ENCODE assay signal across 1 cellular context in the genomic region with DNA sequence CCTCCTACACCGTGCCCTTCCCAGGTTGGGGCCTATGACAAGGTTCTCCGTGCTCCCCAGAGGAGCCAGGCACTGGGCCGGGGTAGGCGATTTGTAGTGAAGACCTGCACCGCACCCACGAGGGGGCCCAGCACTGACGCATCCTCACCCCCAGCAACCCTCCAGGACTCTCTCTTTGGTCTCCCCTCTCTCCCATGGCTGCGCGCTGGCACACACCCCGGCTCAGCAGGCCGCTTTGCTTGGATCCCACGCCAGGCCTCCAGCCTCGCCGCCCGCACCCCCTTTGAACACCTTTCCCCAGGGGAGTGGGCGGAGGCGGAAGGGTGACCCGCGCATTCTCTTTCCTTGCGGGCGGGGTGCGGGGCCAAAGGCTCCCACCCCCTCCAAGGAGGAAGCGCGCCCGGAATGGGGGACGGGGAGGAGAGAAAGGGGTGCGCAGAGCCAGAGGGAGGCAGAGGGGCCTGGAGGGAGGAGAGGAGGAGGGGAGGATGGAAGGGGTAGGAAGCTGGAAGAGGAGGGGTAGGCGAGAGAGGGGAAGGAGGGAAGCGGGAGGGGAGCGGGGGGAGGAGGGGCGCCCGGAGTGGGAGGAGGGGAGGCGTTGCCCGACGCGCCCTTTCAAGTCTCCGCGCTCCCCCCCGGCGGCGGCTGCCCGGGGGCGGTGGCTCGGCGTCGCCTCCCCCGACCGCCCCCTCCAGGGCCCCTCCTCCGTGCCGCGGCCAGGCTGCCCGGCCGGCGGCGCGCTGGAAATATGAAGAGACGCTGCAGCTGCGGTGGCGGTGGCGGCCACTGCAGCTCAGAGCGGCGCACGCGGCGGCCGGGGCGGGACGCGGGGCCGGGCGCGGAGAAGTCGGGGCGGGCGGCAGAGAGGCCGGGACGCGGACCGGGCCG.
TF ChIP-seq lines count a peak whose summit lies in the region.

A gene (plus strand): TSS at position 751 of the 888 bp plus-strand sequence. CDS start 347 bp downstream, outside the sequence.

TF ChIP-seq in HepG2, 621 proteins besides CTCF, POLR2A, EP300 and RAD21 (continued from another document and continues in another):
- TF ChIP-seq ISX (CRISPR knock-in tag; conservative IDR thresholded peaks at IDR 0.05) (no peak), GABPB1 (CRISPR knock-in tag; IDR thresholded peaks at IDR 0.05) (peak; percentile 31; the same call in 1 of the 2 replicates), FOXA1 (IDR thresholded peaks at IDR 0.05) (no peak), FOXA1 (CRISPR knock-in tag; IDR thresholded peaks at IDR 0.05) (no peak), ZNF746 (CRISPR knock-in tag; IDR thresholded peaks at IDR 0.05) (peak; percentile 42; the same call in 1 of the 2 replicates), ZBTB1 (CRISPR knock-in tag; IDR thresholded peaks at IDR 0.05; ENCODE audit: borderline replicate concordance) (no peak), AHR (CRISPR knock-in tag; IDR thresholded peaks at IDR 0.05) (no peak), HDAC6 (IDR thresholded peaks at IDR 0.05; ENCODE audit: low read depth, low read length) (no peak), MTF2 (CRISPR knock-in tag; IDR thresholded peaks at IDR 0.05; ENCODE audit: borderline replicate concordance) (no peak), RBM39 (IDR thresholded peaks at IDR 0.05; ENCODE audit: low read depth, low read length, poor library complexity, severe bottlenecking) (peak; percentile 78), STAT5B (CRISPR knock-in tag; IDR thresholded peaks at IDR 0.05) (no peak), ZNF83 (CRISPR knock-in tag; IDR thresholded peaks at IDR 0.05; ENCODE audit: borderline replicate concordance) (no peak), ZNF430 (CRISPR knock-in tag; IDR thresholded peaks at IDR 0.05) (no peak), ZNF337 (CRISPR knock-in tag; IDR thresholded peaks at IDR 0.05; ENCODE audit: borderline replicate concordance, low read depth) (no peak), DPF2 (CRISPR knock-in tag; IDR thresholded peaks at IDR 0.05; ENCODE audit: borderline replicate concordance, low read depth) (no peak), HCFC1 (IDR thresholded peaks at IDR 0.05; ENCODE audit: low read depth, low read length) (no peak), ZNF274 (CRISPR knock-in tag; IDR thresholded peaks at IDR 0.05) (no peak), U2AF1 (optimal IDR thresholded peaks at IDR 0.05; ENCODE audit: low read depth, low read length) (no peak), NR1H2 (CRISPR knock-in tag; IDR thresholded peaks at IDR 0.05; ENCODE audit: borderline replicate concordance, low read depth) (no peak), POLR2AphosphoS5 (IDR thresholded peaks at IDR 0.05; ENCODE audit: low read depth, low read length) (no peak), ARNTL (CRISPR knock-in tag; IDR thresholded peaks at IDR 0.05) (no peak), AGO2 (optimal IDR thresholded peaks at IDR 0.05; ENCODE audit: low read depth, low read length) (peak; percentile 57), WIZ (CRISPR knock-in tag; IDR thresholded peaks at IDR 0.05) (no peak), TEAD2 (CRISPR knock-in tag; IDR thresholded peaks at IDR 0.05) (no peak), KDM5A (IDR thresholded peaks at IDR 0.05; ENCODE audit: borderline replicate concordance, low read length) (no peak), IRF2 (CRISPR knock-in tag; IDR thresholded peaks at IDR 0.05) (no peak), ZNF878 (CRISPR knock-in tag; IDR thresholded peaks at IDR 0.05) (no peak), CCDC6 (CRISPR knock-in tag; IDR thresholded peaks at IDR 0.05) (no peak), MED1 (CRISPR knock-in tag; IDR thresholded peaks at IDR 0.05) (no peak), PHF8 (CRISPR knock-in tag; IDR thresholded peaks at IDR 0.05) (0 out of 2 replicates have a peak, but pooled peaks have one; percentile 10), RFXANK (CRISPR knock-in tag; IDR thresholded peaks at IDR 0.05) (no peak), NR2F2 (IDR thresholded peaks at IDR 0.05; ENCODE audit: borderline replicate concordance, low read depth) (no peak), IKZF1 (IDR thresholded peaks at IDR 0.05) (no peak), HHEX (CRISPR knock-in tag; IDR thresholded peaks at IDR 0.05) (no peak), DNMT3B (CRISPR knock-in tag; conservative IDR thresholded peaks at IDR 0.05) (no peak), MAZ (IDR thresholded peaks at IDR 0.05; ENCODE audit: borderline replicate concordance, low read depth, low read length) (no peak), MAZ (CRISPR knock-in tag; IDR thresholded peaks at IDR 0.05; ENCODE audit: low read depth) (no peak), EED (CRISPR knock-in tag; IDR thresholded peaks at IDR 0.05) (no peak), CENPT (CRISPR knock-in tag; IDR thresholded peaks at IDR 0.05; ENCODE audit: low read depth) (no peak), EEA1 (CRISPR knock-in tag; IDR thresholded peaks at IDR 0.05; ENCODE audit: borderline replicate concordance) (no peak)
- TF ChIP-seq, protein P1, sequence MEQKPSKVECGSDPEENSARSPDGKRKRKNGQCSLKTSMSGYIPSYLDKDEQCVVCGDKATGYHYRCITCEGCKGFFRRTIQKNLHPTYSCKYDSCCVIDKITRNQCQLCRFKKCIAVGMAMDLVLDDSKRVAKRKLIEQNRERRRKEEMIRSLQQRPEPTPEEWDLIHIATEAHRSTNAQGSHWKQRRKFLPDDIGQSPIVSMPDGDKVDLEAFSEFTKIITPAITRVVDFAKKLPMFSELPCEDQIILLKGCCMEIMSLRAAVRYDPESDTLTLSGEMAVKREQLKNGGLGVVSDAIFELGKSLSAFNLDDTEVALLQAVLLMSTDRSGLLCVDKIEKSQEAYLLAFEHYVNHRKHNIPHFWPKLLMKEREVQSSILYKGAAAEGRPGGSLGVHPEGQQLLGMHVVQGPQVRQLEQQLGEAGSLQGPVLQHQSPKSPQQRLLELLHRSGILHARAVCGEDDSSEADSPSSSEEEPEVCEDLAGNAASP (CRISPR knock-in tag; IDR thresholded peaks at IDR 0.05; ENCODE audit: borderline replicate concordance), result no peak
- TF ChIP-seq, protein P2, sequence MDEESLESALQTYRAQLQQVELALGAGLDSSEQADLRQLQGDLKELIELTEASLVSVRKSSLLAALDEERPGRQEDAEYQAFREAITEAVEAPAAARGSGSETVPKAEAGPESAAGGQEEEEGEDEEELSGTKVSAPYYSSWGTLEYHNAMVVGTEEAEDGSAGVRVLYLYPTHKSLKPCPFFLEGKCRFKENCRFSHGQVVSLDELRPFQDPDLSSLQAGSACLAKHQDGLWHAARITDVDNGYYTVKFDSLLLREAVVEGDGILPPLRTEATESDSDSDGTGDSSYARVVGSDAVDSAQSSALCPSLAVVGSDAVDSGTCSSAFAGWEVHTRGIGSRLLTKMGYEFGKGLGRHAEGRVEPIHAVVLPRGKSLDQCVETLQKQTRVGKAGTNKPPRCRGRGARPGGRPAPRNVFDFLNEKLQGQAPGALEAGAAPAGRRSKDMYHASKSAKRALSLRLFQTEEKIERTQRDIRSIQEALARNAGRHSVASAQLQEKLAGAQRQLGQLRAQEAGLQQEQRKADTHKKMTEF (CRISPR knock-in tag; IDR thresholded peaks at IDR 0.05), result no peak
- TF ChIP-seq, protein P3, sequence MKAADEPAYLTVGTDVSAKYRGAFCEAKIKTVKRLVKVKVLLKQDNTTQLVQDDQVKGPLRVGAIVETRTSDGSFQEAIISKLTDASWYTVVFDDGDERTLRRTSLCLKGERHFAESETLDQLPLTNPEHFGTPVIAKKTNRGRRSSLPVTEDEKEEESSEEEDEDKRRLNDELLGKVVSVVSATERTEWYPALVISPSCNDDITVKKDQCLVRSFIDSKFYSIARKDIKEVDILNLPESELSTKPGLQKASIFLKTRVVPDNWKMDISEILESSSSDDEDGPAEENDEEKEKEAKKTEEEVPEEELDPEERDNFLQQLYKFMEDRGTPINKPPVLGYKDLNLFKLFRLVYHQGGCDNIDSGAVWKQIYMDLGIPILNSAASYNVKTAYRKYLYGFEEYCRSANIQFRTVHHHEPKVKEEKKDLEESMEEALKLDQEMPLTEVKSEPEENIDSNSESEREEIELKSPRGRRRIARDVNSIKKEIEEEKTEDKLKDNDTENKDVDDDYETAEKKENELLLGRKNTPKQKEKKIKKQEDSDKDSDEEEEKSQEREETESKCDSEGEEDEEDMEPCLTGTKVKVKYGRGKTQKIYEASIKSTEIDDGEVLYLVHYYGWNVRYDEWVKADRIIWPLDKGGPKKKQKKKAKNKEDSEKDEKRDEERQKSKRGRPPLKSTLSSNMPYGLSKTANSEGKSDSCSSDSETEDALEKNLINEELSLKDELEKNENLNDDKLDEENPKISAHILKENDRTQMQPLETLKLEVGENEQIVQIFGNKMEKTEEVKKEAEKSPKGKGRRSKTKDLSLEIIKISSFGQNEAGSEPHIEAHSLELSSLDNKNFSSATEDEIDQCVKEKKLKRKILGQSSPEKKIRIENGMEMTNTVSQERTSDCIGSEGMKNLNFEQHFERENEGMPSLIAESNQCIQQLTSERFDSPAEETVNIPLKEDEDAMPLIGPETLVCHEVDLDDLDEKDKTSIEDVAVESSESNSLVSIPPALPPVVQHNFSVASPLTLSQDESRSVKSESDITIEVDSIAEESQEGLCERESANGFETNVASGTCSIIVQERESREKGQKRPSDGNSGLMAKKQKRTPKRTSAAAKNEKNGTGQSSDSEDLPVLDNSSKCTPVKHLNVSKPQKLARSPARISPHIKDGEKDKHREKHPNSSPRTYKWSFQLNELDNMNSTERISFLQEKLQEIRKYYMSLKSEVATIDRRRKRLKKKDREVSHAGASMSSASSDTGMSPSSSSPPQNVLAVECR (CRISPR knock-in tag; IDR thresholded peaks at IDR 0.05; ENCODE audit: borderline replicate concordance), result no peak
- TF ChIP-seq, protein P4, sequence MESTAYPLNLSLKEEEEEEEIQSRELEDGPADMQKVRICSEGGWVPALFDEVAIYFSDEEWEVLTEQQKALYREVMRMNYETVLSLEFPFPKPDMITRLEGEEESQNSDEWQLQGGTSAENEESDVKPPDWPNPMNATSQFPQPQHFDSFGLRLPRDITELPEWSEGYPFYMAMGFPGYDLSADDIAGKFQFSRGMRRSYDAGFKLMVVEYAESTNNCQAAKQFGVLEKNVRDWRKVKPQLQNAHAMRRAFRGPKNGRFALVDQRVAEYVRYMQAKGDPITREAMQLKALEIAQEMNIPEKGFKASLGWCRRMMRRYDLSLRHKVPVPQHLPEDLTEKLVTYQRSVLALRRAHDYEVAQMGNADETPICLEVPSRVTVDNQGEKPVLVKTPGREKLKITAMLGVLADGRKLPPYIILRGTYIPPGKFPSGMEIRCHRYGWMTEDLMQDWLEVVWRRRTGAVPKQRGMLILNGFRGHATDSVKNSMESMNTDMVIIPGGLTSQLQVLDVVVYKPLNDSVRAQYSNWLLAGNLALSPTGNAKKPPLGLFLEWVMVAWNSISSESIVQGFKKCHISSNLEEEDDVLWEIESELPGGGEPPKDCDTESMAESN (CRISPR knock-in tag; conservative IDR thresholded peaks at IDR 0.05), result no peak
- TF ChIP-seq, protein P5, sequence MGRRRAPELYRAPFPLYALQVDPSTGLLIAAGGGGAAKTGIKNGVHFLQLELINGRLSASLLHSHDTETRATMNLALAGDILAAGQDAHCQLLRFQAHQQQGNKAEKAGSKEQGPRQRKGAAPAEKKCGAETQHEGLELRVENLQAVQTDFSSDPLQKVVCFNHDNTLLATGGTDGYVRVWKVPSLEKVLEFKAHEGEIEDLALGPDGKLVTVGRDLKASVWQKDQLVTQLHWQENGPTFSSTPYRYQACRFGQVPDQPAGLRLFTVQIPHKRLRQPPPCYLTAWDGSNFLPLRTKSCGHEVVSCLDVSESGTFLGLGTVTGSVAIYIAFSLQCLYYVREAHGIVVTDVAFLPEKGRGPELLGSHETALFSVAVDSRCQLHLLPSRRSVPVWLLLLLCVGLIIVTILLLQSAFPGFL (CRISPR knock-in tag; IDR thresholded peaks at IDR 0.05), result no peak
- TF ChIP-seq, protein P6, sequence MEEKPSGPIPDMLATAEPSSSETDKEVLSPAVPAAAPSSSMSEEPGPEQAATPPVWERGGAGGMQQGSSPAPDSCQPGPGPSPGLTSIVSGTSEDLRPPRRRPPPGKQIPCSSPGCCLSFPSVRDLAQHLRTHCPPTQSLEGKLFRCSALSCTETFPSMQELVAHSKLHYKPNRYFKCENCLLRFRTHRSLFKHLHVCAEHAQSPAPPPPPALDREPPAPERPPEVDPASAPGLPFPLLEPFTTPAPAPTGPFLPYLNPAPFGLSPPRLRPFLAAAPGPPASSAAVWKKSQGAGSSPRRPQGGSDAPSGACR (CRISPR knock-in tag; IDR thresholded peaks at IDR 0.05), result no peak
- TF ChIP-seq, protein P7, sequence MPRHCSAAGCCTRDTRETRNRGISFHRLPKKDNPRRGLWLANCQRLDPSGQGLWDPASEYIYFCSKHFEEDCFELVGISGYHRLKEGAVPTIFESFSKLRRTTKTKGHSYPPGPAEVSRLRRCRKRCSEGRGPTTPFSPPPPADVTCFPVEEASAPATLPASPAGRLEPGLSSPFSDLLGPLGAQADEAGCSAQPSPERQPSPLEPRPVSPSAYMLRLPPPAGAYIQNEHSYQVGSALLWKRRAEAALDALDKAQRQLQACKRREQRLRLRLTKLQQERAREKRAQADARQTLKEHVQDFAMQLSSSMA (CRISPR knock-in tag; IDR thresholded peaks at IDR 0.05), result no peak
- TF ChIP-seq, protein P8, sequence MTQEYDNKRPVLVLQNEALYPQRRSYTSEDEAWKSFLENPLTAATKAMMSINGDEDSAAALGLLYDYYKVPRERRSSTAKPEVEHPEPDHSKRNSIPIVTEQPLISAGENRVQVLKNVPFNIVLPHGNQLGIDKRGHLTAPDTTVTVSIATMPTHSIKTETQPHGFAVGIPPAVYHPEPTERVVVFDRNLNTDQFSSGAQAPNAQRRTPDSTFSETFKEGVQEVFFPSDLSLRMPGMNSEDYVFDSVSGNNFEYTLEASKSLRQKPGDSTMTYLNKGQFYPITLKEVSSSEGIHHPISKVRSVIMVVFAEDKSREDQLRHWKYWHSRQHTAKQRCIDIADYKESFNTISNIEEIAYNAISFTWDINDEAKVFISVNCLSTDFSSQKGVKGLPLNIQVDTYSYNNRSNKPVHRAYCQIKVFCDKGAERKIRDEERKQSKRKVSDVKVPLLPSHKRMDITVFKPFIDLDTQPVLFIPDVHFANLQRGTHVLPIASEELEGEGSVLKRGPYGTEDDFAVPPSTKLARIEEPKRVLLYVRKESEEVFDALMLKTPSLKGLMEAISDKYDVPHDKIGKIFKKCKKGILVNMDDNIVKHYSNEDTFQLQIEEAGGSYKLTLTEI (CRISPR knock-in tag; conservative IDR thresholded peaks at IDR 0.05), result no peak
- TF ChIP-seq, protein P9, sequence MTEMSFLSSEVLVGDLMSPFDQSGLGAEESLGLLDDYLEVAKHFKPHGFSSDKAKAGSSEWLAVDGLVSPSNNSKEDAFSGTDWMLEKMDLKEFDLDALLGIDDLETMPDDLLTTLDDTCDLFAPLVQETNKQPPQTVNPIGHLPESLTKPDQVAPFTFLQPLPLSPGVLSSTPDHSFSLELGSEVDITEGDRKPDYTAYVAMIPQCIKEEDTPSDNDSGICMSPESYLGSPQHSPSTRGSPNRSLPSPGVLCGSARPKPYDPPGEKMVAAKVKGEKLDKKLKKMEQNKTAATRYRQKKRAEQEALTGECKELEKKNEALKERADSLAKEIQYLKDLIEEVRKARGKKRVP (CRISPR knock-in tag; IDR thresholded peaks at IDR 0.05), result no peak
- TF ChIP-seq, protein P10, sequence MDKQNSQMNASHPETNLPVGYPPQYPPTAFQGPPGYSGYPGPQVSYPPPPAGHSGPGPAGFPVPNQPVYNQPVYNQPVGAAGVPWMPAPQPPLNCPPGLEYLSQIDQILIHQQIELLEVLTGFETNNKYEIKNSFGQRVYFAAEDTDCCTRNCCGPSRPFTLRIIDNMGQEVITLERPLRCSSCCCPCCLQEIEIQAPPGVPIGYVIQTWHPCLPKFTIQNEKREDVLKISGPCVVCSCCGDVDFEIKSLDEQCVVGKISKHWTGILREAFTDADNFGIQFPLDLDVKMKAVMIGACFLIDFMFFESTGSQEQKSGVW (CRISPR knock-in tag; IDR thresholded peaks at IDR 0.05; ENCODE audit: borderline replicate concordance), result no peak
- TF ChIP-seq, protein P11, sequence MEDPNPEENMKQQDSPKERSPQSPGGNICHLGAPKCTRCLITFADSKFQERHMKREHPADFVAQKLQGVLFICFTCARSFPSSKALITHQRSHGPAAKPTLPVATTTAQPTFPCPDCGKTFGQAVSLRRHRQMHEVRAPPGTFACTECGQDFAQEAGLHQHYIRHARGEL (CRISPR knock-in tag; IDR thresholded peaks at IDR 0.05), result no peak
